ENCODE assay signal across 8 cellular contexts in the genomic region with DNA sequence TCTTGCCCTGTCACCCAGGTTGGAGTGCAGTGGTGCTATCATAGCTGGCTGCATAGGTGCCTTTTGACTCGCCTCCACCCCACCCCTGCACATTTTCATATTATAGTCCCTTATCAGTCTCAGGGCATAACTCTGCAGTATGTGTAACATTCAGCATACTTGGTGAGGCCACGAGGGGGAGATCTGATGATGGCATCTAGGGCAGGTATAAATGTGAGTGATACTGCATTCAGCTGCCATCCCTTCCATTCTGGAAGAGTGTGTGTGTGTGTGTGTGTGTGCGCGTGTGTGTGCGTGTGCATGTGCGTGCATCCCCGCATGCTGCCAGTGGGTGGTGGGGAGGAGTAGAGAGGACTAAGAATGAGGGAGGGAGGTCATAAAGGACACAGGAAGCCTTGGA.
DNase-seq lines count a peak whose midpoint lies in the region; ATAC-seq, FAIRE-seq and TF ChIP-seq lines count a peak whose summit lies in the region.

No MANE protein-coding gene starts in this region.

- WGBS in adrenal gland, 4 donors, result 47 to 66% (median 51%) methylated on average over 7 of the region's 7 CpGs

- H3K4me2 ChIP-seq in osteoblast (ENCODE audit: insufficient read depth, low read length), result no peak overlapping the region

- peak in 5 of 6 experiments; percentile 9 to 54 (median 47) for TF ChIP-seq CTCF in adrenal gland (IDR thresholded peaks at IDR 0.05)
- peak; percentile 14 for TF ChIP-seq CTCF in osteoblast (IDR thresholded peaks at IDR 0.05; ENCODE audit: extremely low read depth, low read depth, low read length)

- no peak for TF ChIP-seq POLR2A in adrenal gland (IDR thresholded peaks at IDR 0.05)

- DNase-seq in GM19239 (ENCODE audit: insufficient read length, low spot score) (no peak), NCI-H69 (lab: John Stamatoyannopoulos, UW) (peak; percentile 68), adrenal gland (peak; percentile 39 to 65 (median 50)), osteoblast (ENCODE audit: insufficient read length, low spot score, missing footprints) (no peak), RPMI8226 (no peak), T-helper 9 cell (no peak), MG63 (no peak)

- peak; percentile 85 for FAIRE-seq in GM19239 (lab: Jason Lieb, UNC)

- H3K9me3 ChIP-seq in adrenal gland (replicated peaks in 1 of 3), result no peaks in the 10 kb centered on the region
- no peaks in the 10 kb centered on the region for H3K9me3 ChIP-seq in osteoblast (ENCODE audit: low read depth, low read length)
- H3K9me3 ChIP-seq in MG63, result no peaks in the 10 kb centered on the region

- no peak for ATAC-seq in GM18517 (IDR thresholded peaks at IDR 0.05; ENCODE audit: unreplicated experiment)

- H3K4me1 ChIP-seq in adrenal gland (replicated peaks in 1 of 2), result peaks cover 27 to 72% of the 10 kb centered on the region in 2 donors
- H3K4me1 ChIP-seq in osteoblast (ENCODE audit: insufficient read depth, low read length), result peaks cover 51% of the 10 kb centered on the region

- H3K4me3 ChIP-seq in adrenal gland (no peak overlapping the region), osteoblast (ENCODE audit: insufficient read depth, low read length) (no peak overlapping the region), MG63 (no peak overlapping the region)

- H3K79me2 ChIP-seq in osteoblast (ENCODE audit: insufficient read depth, low read length), result peaks cover 73% of the 10 kb centered on the region

- intact Hi-C loops in adrenal gland (cut with DNase I), result no loop called here

- H3K27me3 ChIP-seq in adrenal gland (no peaks in the 10 kb centered on the region), osteoblast (ENCODE audit: insufficient read depth, low read length) (no peaks in the 10 kb centered on the region), MG63 (no peaks in the 10 kb centered on the region)

- H3K36me3 ChIP-seq in adrenal gland (replicated peaks in 1 of 2) (no peaks in the 10 kb centered on the region), osteoblast (ENCODE audit: insufficient read depth, low read length) (no peaks in the 10 kb centered on the region), MG63 (no peaks in the 10 kb centered on the region)

- no peak overlapping the region for H2AFZ ChIP-seq in osteoblast (ENCODE audit: low read length)

- H4K20me1 ChIP-seq in osteoblast (ENCODE audit: insufficient read depth, low read length), result peaks cover 39% of the 10 kb centered on the region

- H3K27ac ChIP-seq in adrenal gland (no peak overlapping the region), osteoblast (ENCODE audit: low read depth, low read length) (no peak overlapping the region)

Comparison
In these comparisons a context has a peak if more than half of its experiments do, and no peak if none do; other contexts are left out.
1. DNase-seq: peak in NCI-H69 (single experiment) and adrenal gland (7 of 7); none in GM19239 (single experiment), osteoblast (single experiment), RPMI8226 (single experiment), T-helper 9 cell (single experiment) and MG63 (single experiment).